In genomic region chr3:82202254-82202653, GRCh38 we compare ENCODE assay signal across 13 cellular contexts.
A peak's percentile ranks its signal among the peaks of the same experiment; 100 is the strongest.
DNase-seq lines count a peak whose midpoint lies in the region; TF ChIP-seq lines count a peak whose summit lies in the region.
"Had no signal": no experiment of that assay in that cellular context is flagged by ENCODE, and none has a peak within 500 bp of the region (broad histone marks: within the 10 kb centered on the region; RNA-seq: fewer than 3 reads in every experiment).

No MANE protein-coding gene starts in this region.

- no peak overlapping the region for H3K9ac ChIP-seq in trophoblast cell (ENCODE audit: low read length)
- no peak overlapping the region for H3K9ac ChIP-seq in smooth muscle cell (ENCODE audit: low read depth)
- H3K9ac ChIP-seq: BLaER1 treated with 17β-estradiol and CSF1 and Interleukin-3, amounts not matched to agents 10 nM and 100 nM had no signal

- no peaks in the 10 kb centered on the region for H3K4me1 Mint-ChIP-seq in activated naive CD4-positive, alpha-beta T cell treated with anti-CD3 and anti-CD28 coated beads for 36 hours (ENCODE audit: low read depth)
- H3K4me1 Mint-ChIP-seq: CD4-positive, CD25-positive, alpha-beta regulatory T cell had no signal

- no peaks in the 10 kb centered on the region for H3K36me3 Mint-ChIP-seq in activated naive CD4-positive, alpha-beta T cell treated with anti-CD3 and anti-CD28 coated beads for 36 hours (ENCODE audit: low read depth)
- H3K36me3 Mint-ChIP-seq: CD4-positive, CD25-positive, alpha-beta regulatory T cell had no signal

- no peak for DNase-seq in HEK293T (ENCODE audit: extremely low spot score)
- DNase-seq in NCI-H146 treated with DMSO at 0.1 percent for 48 hours (lab: John Stamatoyannopoulos, UW; ENCODE audit: unreplicated experiment): peak; percentile 55
- DNase-seq in NCI-H345 (lab: John Stamatoyannopoulos, UW): peak; percentile 72
- DNase-seq in trophoblast cell: no peak
- no peak for DNase-seq in midbrain (lab: John Stamatoyannopoulos, UW)
- no peak for DNase-seq in activated naive CD4-positive, alpha-beta T cell treated with anti-CD3 and anti-CD28 coated beads for 36 hours
- no peak for DNase-seq in smooth muscle cell (lab: John Stamatoyannopoulos, UW; ENCODE audit: unreplicated experiment)
- DNase-seq: ACHN; CD4-positive, CD25-positive, alpha-beta regulatory T cell; DMS53; HCEC 1CT had no signal

- peak overlapping the region; percentile 49 for H3K23ac ChIP-seq in trophoblast cell (ENCODE audit: low read length)

- H3K4me1 ChIP-seq in trophoblast cell (ENCODE audit: control insufficient read depth in 1 of 2, insufficient read depth in 2 of 2, low read length in 2 of 2): no peaks in the 10 kb centered on the region
- H3K4me1 ChIP-seq in smooth muscle cell (ENCODE audit: low read depth): no peaks in the 10 kb centered on the region

- CTCF ChIA-PET in HEK293T (lab: Yijun Ruan, JAX): no interaction called here
- CTCF ChIA-PET in activated naive CD4-positive, alpha-beta T cell treated with anti-CD3 and anti-CD28 coated beads for 36 hours (lab: Charles Lee): no interaction called here

- H3K4me3 Mint-ChIP-seq in activated naive CD4-positive, alpha-beta T cell treated with anti-CD3 and anti-CD28 coated beads for 36 hours: no peak overlapping the region
- H3K4me3 Mint-ChIP-seq: CD4-positive, CD25-positive, alpha-beta regulatory T cell had no signal

- no peak overlapping the region for H3K18ac ChIP-seq in trophoblast cell (ENCODE audit: low read length)

- no peaks in the 10 kb centered on the region for H3K27me3 ChIP-seq in trophoblast cell (ENCODE audit: insufficient read depth, low read length)
- H3K27me3 ChIP-seq in smooth muscle cell (ENCODE audit: low read depth): no peaks in the 10 kb centered on the region
- H3K27me3 ChIP-seq: BLaER1 treated with 17β-estradiol and CSF1 and Interleukin-3, amounts not matched to agents 10 nM and 100 nM had no signal

- H2AFZ ChIP-seq in trophoblast cell (ENCODE audit: insufficient read depth, low read length, poor library complexity) (no peak overlapping the region), smooth muscle cell (ENCODE audit: low read depth) (no peak overlapping the region)

- POLR2A ChIA-PET in HEK293T (lab: Yijun Ruan, JAX): no interaction called here

- whole genome bisulfite sequencing in trophoblast cell (ENCODE audit: extremely low coverage, insufficient coverage, insufficient read length): 100% methylated on average over 1 of the region's 5 CpGs
- 78% methylated on average over 5 of the region's 5 CpGs for WGBS in smooth muscle cell (ENCODE audit: low lambda C conversion rate)

- H4K91ac ChIP-seq in trophoblast cell (ENCODE audit: low read depth, low read length): no peak overlapping the region

- H2BK120ac ChIP-seq in trophoblast cell (ENCODE audit: insufficient read depth, low read length, poor library complexity): no peak overlapping the region

- no peaks in the 10 kb centered on the region for H3K79me2 ChIP-seq in trophoblast cell (ENCODE audit: control insufficient read depth, insufficient read depth, low read length, poor library complexity)
- H3K79me2 ChIP-seq in smooth muscle cell (ENCODE audit: low read depth): no peaks in the 10 kb centered on the region

- TF ChIP-seq CTCF in smooth muscle cell (IDR thresholded peaks at IDR 0.05; ENCODE audit: borderline replicate concordance, insufficient read depth, poor library complexity, severe bottlenecking): no peak

- H3K27me3 Mint-ChIP-seq in activated naive CD4-positive, alpha-beta T cell treated with anti-CD3 and anti-CD28 coated beads for 36 hours (ENCODE audit: low read depth): no peaks in the 10 kb centered on the region
- H3K27me3 Mint-ChIP-seq: CD4-positive, CD25-positive, alpha-beta regulatory T cell had no signal

- no peak overlapping the region for H3K27ac ChIP-seq in trophoblast cell (ENCODE audit: low read depth, low read length)
- H3K27ac ChIP-seq in smooth muscle cell (ENCODE audit: low read depth): no peak overlapping the region
- H3K27ac ChIP-seq: BLaER1 treated with 17β-estradiol and CSF1 and Interleukin-3, amounts not matched to agents 10 nM and 100 nM; HL-60 had no signal

- H3K4ac ChIP-seq in trophoblast cell (ENCODE audit: low read depth, low read length): no peak overlapping the region

- peaks cover 2% of the 10 kb centered on the region for H3K9me3 ChIP-seq in trophoblast cell (ENCODE audit: insufficient read depth, low read depth, low read length)
- no peaks in the 10 kb centered on the region for H3K9me3 ChIP-seq in smooth muscle cell (replicated peaks; ENCODE audit: low read depth)
- H3K9me3 ChIP-seq: BLaER1 treated with 17β-estradiol and CSF1 and Interleukin-3, amounts not matched to agents 10 nM and 100 nM had no signal

- no peaks in the 10 kb centered on the region for H3K9me3 Mint-ChIP-seq in activated naive CD4-positive, alpha-beta T cell treated with anti-CD3 and anti-CD28 coated beads for 36 hours

- intact Hi-C loops in activated naive CD4-positive, alpha-beta T cell treated with anti-CD3 and anti-CD28 coated beads for 36 hours (cut with micrococcal nuclease): no loop called here

- H2BK12ac ChIP-seq in trophoblast cell (ENCODE audit: low read length): no peak overlapping the region

- no peak overlapping the region for H3K4me2 ChIP-seq in trophoblast cell (ENCODE audit: low read length)
- no peak overlapping the region for H3K4me2 ChIP-seq in smooth muscle cell
- H3K4me2 ChIP-seq: BLaER1 treated with 17β-estradiol and CSF1 and Interleukin-3, amounts not matched to agents 10 nM and 100 nM had no signal

- H2BK5ac ChIP-seq in trophoblast cell (ENCODE audit: low read depth, low read length, poor library complexity): no peak overlapping the region

- no peak overlapping the region for H4K8ac ChIP-seq in trophoblast cell (ENCODE audit: low read depth, low read length)

- H2AK5ac ChIP-seq in trophoblast cell (ENCODE audit: low read length): no peak overlapping the region

- no peak overlapping the region for H3K27ac Mint-ChIP-seq in activated naive CD4-positive, alpha-beta T cell treated with anti-CD3 and anti-CD28 coated beads for 36 hours
- H3K27ac Mint-ChIP-seq: CD4-positive, CD25-positive, alpha-beta regulatory T cell had no signal

- H3K36me3 ChIP-seq in trophoblast cell (ENCODE audit: control insufficient read depth in 1 of 2, insufficient read depth in 2 of 2, low read length in 2 of 2) (no peaks in the 10 kb centered on the region), smooth muscle cell (ENCODE audit: low read depth) (no peaks in the 10 kb centered on the region)
- H3K36me3 ChIP-seq: BLaER1 treated with 17β-estradiol and CSF1 and Interleukin-3, amounts not matched to agents 10 nM and 100 nM had no signal

- H3K79me1 ChIP-seq in trophoblast cell (ENCODE audit: low read length): no peaks in the 10 kb centered on the region

- H3K4me3 ChIP-seq in trophoblast cell (ENCODE audit: low read depth, low read length): no peak overlapping the region
- H3K4me3 ChIP-seq in smooth muscle cell: no peak overlapping the region
- H3K4me3 ChIP-seq: BLaER1 treated with 17β-estradiol and CSF1 and Interleukin-3, amounts not matched to agents 10 nM and 100 nM had no signal

- H3K14ac ChIP-seq in trophoblast cell (ENCODE audit: low read length): no peak overlapping the region

- no peaks in the 10 kb centered on the region for H4K20me1 ChIP-seq in smooth muscle cell (ENCODE audit: low read depth)
- H4K20me1 ChIP-seq: BLaER1 treated with 17β-estradiol and CSF1 and Interleukin-3, amounts not matched to agents 10 nM and 100 nM had no signal

- H3F3A ChIP-seq in smooth muscle cell (ENCODE audit: low read depth): no peaks in the 10 kb centered on the region

- no peak overlapping the region for H4K12ac ChIP-seq in trophoblast cell (ENCODE audit: low read depth, low read length)

TF ChIP-seq in HEK293T, 16 proteins besides CTCF, POLR2A, EP300 and RAD21:
- TF ChIP-seq PKNOX1 (IDR thresholded peaks at IDR 0.05) (0 out of 2 replicates have a peak, but pooled peaks have one; percentile 7), HDGF (IDR thresholded peaks at IDR 0.05; ENCODE audit: borderline replicate concordance) (no peak)

Comparison
In these comparisons a context has a peak if more than half of its experiments do, and no peak if none do; other contexts are left out.
1. DNase-seq: peak in NCI-H146 treated with DMSO at 0.1 percent for 48 hours (single experiment) and NCI-H345 (single experiment); none in HEK293T (single experiment), trophoblast cell (0 of 2), midbrain (single experiment), activated naive CD4-positive, alpha-beta T cell treated with anti-CD3 and anti-CD28 coated beads for 36 hours (single experiment) and smooth muscle cell (single experiment).